In the genomic region with DNA sequence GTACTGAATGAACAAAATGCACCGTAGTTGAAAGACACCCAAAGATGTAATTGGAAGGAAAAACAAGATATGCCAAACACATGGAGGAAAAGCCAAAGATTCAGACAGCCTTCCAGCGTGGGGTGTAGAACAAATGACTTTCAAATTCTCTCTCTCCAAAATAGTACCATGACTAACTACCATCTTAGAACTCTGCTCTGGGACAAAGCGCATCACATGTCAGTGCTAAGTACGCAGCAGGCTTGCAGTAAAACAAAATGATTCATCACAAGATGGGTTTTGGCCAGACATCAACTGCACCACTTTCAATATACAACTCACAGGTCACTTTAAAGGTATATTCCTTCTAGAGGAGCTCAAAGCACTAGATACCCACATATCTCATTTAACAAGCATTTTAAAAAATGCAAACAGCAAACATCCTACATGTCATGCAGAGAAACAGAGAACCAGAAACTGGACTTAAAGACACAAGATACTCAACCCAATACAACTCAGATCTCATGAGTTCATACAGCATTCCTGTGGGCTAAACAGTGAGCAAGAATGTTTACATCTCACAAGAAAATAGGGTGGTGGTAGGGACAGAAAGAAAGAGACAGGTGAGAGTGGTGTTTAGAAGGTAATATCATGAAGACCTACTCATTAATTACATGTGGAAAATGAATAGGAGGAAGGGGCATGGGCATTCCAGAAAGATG, we compare ENCODE assay signal across 10 cellular contexts.
DNase-seq lines count a peak whose midpoint lies in the region; ATAC-seq and TF ChIP-seq lines count a peak whose summit lies in the region.
"Had no signal": no experiment of that assay in that cellular context is flagged by ENCODE, and none has a peak within 500 bp of the region (broad histone marks: within the 10 kb centered on the region; RNA-seq: fewer than 3 reads in every experiment).

No MANE protein-coding gene starts in this region.

- H3K9me3 Mint-ChIP-seq in chondrocyte (ENCODE audit: low read depth): no peaks in the 10 kb centered on the region
- H3K9me3 Mint-ChIP-seq: activated T-cell treated with anti-CD3 and anti-CD28 coated beads, Interleukin-2, amount 50 U/mL, for 24 hours had no signal

- H3K4me3 ChIP-seq in AG09309 (ENCODE audit: control insufficient read depth, low read depth, low read length): no peak overlapping the region
- no peak overlapping the region for H3K4me3 ChIP-seq in lower leg skin (ENCODE audit: low read depth, poor library complexity, severe bottlenecking)
- H3K4me3 ChIP-seq: SK-N-MC had no signal

- TF ChIP-seq POLR2A in lower leg skin (IDR thresholded peaks at IDR 0.05): no peak

- H3K36me3 Mint-ChIP-seq in chondrocyte (ENCODE audit: low read depth): no peaks in the 10 kb centered on the region

- peaks cover 69% of the 10 kb centered on the region for H3K4me1 Mint-ChIP-seq in chondrocyte (ENCODE audit: low read depth)

- DNase-seq in AG09309 (ENCODE audit: low read depth): peak; percentile 87
- peak; percentile 53 for DNase-seq in LoVo (ENCODE audit: low spot score)
- DNase-seq in chondrocyte (ENCODE audit: low spot score): no peak
- DNase-seq in lower leg skin (ENCODE audit: low spot score in 2 of 2): peak; percentile 26 to 44
- no peak for DNase-seq in effector CD8-positive, alpha-beta T cell (lab: John Stamatoyannopoulos, UW)
- DNase-seq in midbrain (lab: John Stamatoyannopoulos, UW): no peak
- DNase-seq: activated T-cell treated with anti-CD3 and anti-CD28 coated beads, Interleukin-2, amount 50 U/mL, for 24 hours had no signal

- peak overlapping the region; percentile 81 for H3K27ac Mint-ChIP-seq in chondrocyte (ENCODE audit: unreplicated experiment)
- H3K27ac Mint-ChIP-seq: activated T-cell treated with anti-CD3 and anti-CD28 coated beads, Interleukin-2, amount 50 U/mL, for 24 hours had no signal

- WGBS in lower leg skin, 2 donors: 36 to 38% methylated on average over 4 of the region's 4 CpGs

- intact Hi-C loops in lower leg skin (cut with DNase I; ENCODE audit: low total_unique reads): loop anchor here (10.0 kb wide), 1 partner anchor 1859 kb away; no protein-coding TSS in a partner anchor

- TF ChIP-seq CTCF in AG09309 (IDR thresholded peaks at IDR 0.05; ENCODE audit: control insufficient read depth, insufficient read depth, low read depth, low read length, missing control alignments) (no peak), chondrocyte (IDR thresholded peaks at IDR 0.05) (no peak), lower leg skin (IDR thresholded peaks at IDR 0.05) (no peak)

- ATAC-seq in GM21619 (IDR thresholded peaks at IDR 0.05; ENCODE audit: unreplicated experiment) (no peak), HG02759 (IDR thresholded peaks at IDR 0.05; ENCODE audit: unreplicated experiment) (no peak)

- H3K27me3 Mint-ChIP-seq in chondrocyte (ENCODE audit: low read depth): no peaks in the 10 kb centered on the region

- no peak overlapping the region for H3K4me3 Mint-ChIP-seq in chondrocyte (ENCODE audit: unreplicated experiment)
- H3K4me3 Mint-ChIP-seq: activated T-cell treated with anti-CD3 and anti-CD28 coated beads, Interleukin-2, amount 50 U/mL, for 24 hours had no signal

Comparison
In these comparisons a context has a peak if more than half of its experiments do, and no peak if none do; other contexts are left out.
1. DNase-seq: peak in AG09309 (single experiment), LoVo (single experiment) and lower leg skin (2 of 2); none in chondrocyte (single experiment), effector CD8-positive, alpha-beta T cell (single experiment) and midbrain (single experiment).